9 cellular contexts compared by ENCODE assay signal in genomic region chr13:27997904-27998522, GRCh38. TPM values are rescaled to one million over a fixed set of nuclear protein-coding genes. Genes with fewer than 3 reads are reported as not detected.
DNase-seq lines count a peak whose midpoint lies in the region; ATAC-seq and TF ChIP-seq lines count a peak whose summit lies in the region.
"Had no signal": no experiment of that assay in that cellular context is flagged by ENCODE, and none has a peak within 500 bp of the region (broad histone marks: within the 10 kb centered on the region; RNA-seq: fewer than 3 reads in every experiment).

No MANE protein-coding gene starts in this region.

- no peaks in the 10 kb centered on the region for H3K36me3 Mint-ChIP-seq in activated B cell treated with CpG ODN at 0.5 μM for 24 hours (ENCODE audit: low read depth)

- peaks cover 3% of the 10 kb centered on the region for H3K4me1 Mint-ChIP-seq in activated B cell treated with CpG ODN at 0.5 μM for 24 hours

- H3K4me3 Mint-ChIP-seq in activated B cell treated with CpG ODN at 0.5 μM for 24 hours = no peak overlapping the region

- POLR2A ChIA-PET in activated B cell treated with CpG ODN at 0.5 μM for 24 hours (lab: Charles Lee) = no interaction called here

- CTCF ChIA-PET in activated B cell treated with CpG ODN at 0.5 μM for 24 hours (lab: Charles Lee) = interaction anchor here (0.9 to 1.8 kb wide), 6 partner anchors 14 to 636 kb away, joined by 3 to 8 read pairs (median 4); no protein-coding TSS in a partner anchor

- TF ChIP-seq CTCF in activated B cell treated with CpG ODN at 0.5 μM for 24 hours (IDR thresholded peaks at IDR 0.05) = no peak

- no peaks in the 10 kb centered on the region for H3K27me3 Mint-ChIP-seq in activated B cell treated with CpG ODN at 0.5 μM for 24 hours

- H3K9me3 Mint-ChIP-seq in activated B cell treated with CpG ODN at 0.5 μM for 24 hours = no peaks in the 10 kb centered on the region

- DNase-seq in stimulated activated CD4-positive, alpha-beta T cell treated with anti-CD3 and anti-CD28 coated beads, Interleukin-1b, Interleukin-23, amount 100 ng/mL, for 48 hours = peak; percentile 18
- DNase-seq in stimulated activated CD4-positive, alpha-beta T cell treated with anti-CD3 and anti-CD28 coated beads, Interleukin-4, amount 100 ng/mL, for 4 hours = no peak
- peak; percentile 86 for DNase-seq in NAMALWA (ENCODE audit: low spot score)
- DNase-seq in activated B cell treated with CpG ODN at 0.5 μM for 24 hours = no peak
- DNase-seq in inferior parietal cortex (ENCODE audit: extremely low spot score) = peak; percentile 8
- DNase-seq in NCI-H187 (lab: John Stamatoyannopoulos, UW) = no peak
- no peak for DNase-seq in cortex of kidney (lab: John Stamatoyannopoulos, UW)

- intact Hi-C loops in activated B cell treated with CpG ODN at 0.5 μM for 24 hours (cut with micrococcal nuclease) = no loop called here

- ATAC-seq in activated B cell treated with CpG ODN at 0.5 μM for 24 hours (ENCODE audit: low read depth) (peak; percentile 42), HG03442 (IDR thresholded peaks at IDR 0.05; ENCODE audit: unreplicated experiment) (no peak)

- H3K27ac Mint-ChIP-seq in activated B cell treated with CpG ODN at 0.5 μM for 24 hours = no peak overlapping the region

RNA-seq across cellular contexts. Expression of gene URAD, which starts 9.5 kb away (rescaled TPM):
- total RNA-seq in activated B cell treated with CpG ODN at 0.5 μM for 24 hours = not detected in 2 replicates
- total RNA-seq: dermis microvascular lymphatic vessel endothelial cell had no signal

RNA-seq across cellular contexts. Expression of gene CDX2, which starts 28.9 kb away (rescaled TPM):
- total RNA-seq in activated B cell treated with CpG ODN at 0.5 μM for 24 hours = not detected in 2 replicates
- total RNA-seq: dermis microvascular lymphatic vessel endothelial cell had no signal

Comparison
In these comparisons a context has a peak if more than half of its experiments do, and no peak if none do; other contexts are left out.
1. DNase-seq: peak in stimulated activated CD4-positive, alpha-beta T cell treated with anti-CD3 and anti-CD28 coated beads, Interleukin-1b, Interleukin-23, amount 100 ng/mL, for 48 hours (single experiment), NAMALWA (single experiment) and inferior parietal cortex (single experiment); none in stimulated activated CD4-positive, alpha-beta T cell treated with anti-CD3 and anti-CD28 coated beads, Interleukin-4, amount 100 ng/mL, for 4 hours (0 of 2), activated B cell treated with CpG ODN at 0.5 μM for 24 hours (single experiment), NCI-H187 (0 of 2) and cortex of kidney (single experiment).